In genomic region chr1:245266105-245266504, GRCh38 we compare ENCODE assay signal across 22 cellular contexts.
DNase-seq lines count a peak whose midpoint lies in the region; ATAC-seq, FAIRE-seq and TF ChIP-seq lines count a peak whose summit lies in the region.
"Had no signal": no experiment of that assay in that cellular context is flagged by ENCODE, and none has a peak within 500 bp of the region (broad histone marks: within the 10 kb centered on the region; RNA-seq: fewer than 3 reads in every experiment).

No MANE protein-coding gene starts in this region.

- H3K27me3 ChIP-seq in ACC112 (ENCODE audit: insufficient read depth, low read length), result no peaks in the 10 kb centered on the region
- peaks cover 38 to 47% of the 10 kb centered on the region in 2 experiments; a peak in 4 of 5 replicates for H3K27me3 ChIP-seq in K562 (ENCODE audit: control insufficient read depth in 2 of 2, insufficient read depth in 2 of 2, low read length in 2 of 2)
- no peaks in the 10 kb centered on the region for H3K27me3 ChIP-seq in smooth muscle cell (ENCODE audit: low read depth)

- in situ Hi-C loops in K562 (cut with MboI), result no loop called here

- intact Hi-C loops in K562 (cut with micrococcal nuclease), result no loop called here
- intact Hi-C loops in head of caudate nucleus (cut with DNase I), result no loop called here

- H3K36me3 ChIP-seq in ACC112 (ENCODE audit: insufficient read depth, low read length), result no peaks in the 10 kb centered on the region
- no peaks in the 10 kb centered on the region for H3K36me3 ChIP-seq in K562 (ENCODE audit: control insufficient read depth, insufficient read depth, low read length)
- no peaks in the 10 kb centered on the region for H3K36me3 ChIP-seq in smooth muscle cell (ENCODE audit: low read depth)
- H3K36me3 ChIP-seq: BLaER1 treated with 17β-estradiol and CSF1 and Interleukin-3, amounts not matched to agents 10 nM and 100 nM had no signal

- H3K4me2 ChIP-seq in A549 (no peak overlapping the region), K562 (ENCODE audit: insufficient read depth, low read length) (no peak overlapping the region), smooth muscle cell (no peak overlapping the region)
- H3K4me2 ChIP-seq: BLaER1 treated with 17β-estradiol and CSF1 and Interleukin-3, amounts not matched to agents 10 nM and 100 nM had no signal

- POLR2A ChIA-PET in A549 (lab: Yijun Ruan, JAX) (no interaction called here), K562 (lab: Yijun Ruan, JAX) (no interaction called here)

- H3K27ac ChIP-seq in A549, result no peak overlapping the region
- H3K27ac ChIP-seq in ACC112 (ENCODE audit: low read depth, low read length), result no peak overlapping the region
- no peak overlapping the region for H3K27ac ChIP-seq in K562 (ENCODE audit: extremely low read depth, low read depth, low read length)
- peak overlapping the region; percentile 92 for H3K27ac ChIP-seq in smooth muscle cell (ENCODE audit: low read depth)
- H3K27ac ChIP-seq: BLaER1 treated with 17β-estradiol and CSF1 and Interleukin-3, amounts not matched to agents 10 nM and 100 nM; C4-2B had no signal

- CTCF ChIA-PET in A549 (lab: Yijun Ruan, JAX) (no interaction called here), K562 (lab: Yijun Ruan, JAX; ENCODE audit: low intra/inter-chr PET ratio) (interaction anchor here (0.7 kb wide), 1 partner anchor 9 kb away, joined by 3 read pairs; no protein-coding TSS in a partner anchor)

- no peak for ATAC-seq in A549
- no peak for ATAC-seq in K562
- no peak for ATAC-seq in HG03457 (IDR thresholded peaks at IDR 0.05; ENCODE audit: unreplicated experiment)
- ATAC-seq: CD8-positive, alpha-beta T cell had no signal

- FAIRE-seq in A549 (lab: Jason Lieb, UNC), result no peak
- FAIRE-seq in K562 (lab: Jason Lieb, UNC), result no peak
- FAIRE-seq: A204.1, D721Med, G401.6, GM12891, GM19239 had no signal

- BruUV-seq in K562 (replicated peaks; lab: Mats Ljungman, UMichigan), result no TSS peak

- no peak for TF ChIP-seq POLR2A in A549 (IDR thresholded peaks at IDR 0.05; ENCODE audit: low read length)
- no peak for TF ChIP-seq POLR2A in K562 (conservative IDR thresholded peaks at IDR 0.05)

- H3K79me2 ChIP-seq in ACC112 (ENCODE audit: control insufficient read depth, insufficient read depth, low read length, unreplicated experiment) (no peaks in the 10 kb centered on the region), K562 (ENCODE audit: control insufficient read depth, insufficient read depth, low read length) (no peaks in the 10 kb centered on the region), smooth muscle cell (ENCODE audit: low read depth) (peaks cover 34% of the 10 kb centered on the region)

- H4K20me1 ChIP-seq in K562 (replicated peaks; ENCODE audit: control insufficient read depth, insufficient read depth, low read length), result no peaks in the 10 kb centered on the region
- H4K20me1 ChIP-seq in smooth muscle cell (ENCODE audit: low read depth), result peaks cover 90% of the 10 kb centered on the region

- H3K9me1 ChIP-seq in K562 (ENCODE audit: control insufficient read depth, insufficient read depth, low read length), result no peaks in the 10 kb centered on the region

- H3K9me3 ChIP-seq in A549 (peaks cover 7% of the 10 kb centered on the region; the same call in 1 of the 3 replicates), K562 (replicated peaks; ENCODE audit: control insufficient read depth, insufficient read depth, low read depth, low read length) (no peaks in the 10 kb centered on the region), smooth muscle cell (replicated peaks; ENCODE audit: low read depth) (peaks cover 6% of the 10 kb centered on the region)

- H3K4me3 ChIP-seq in A549 (no peak overlapping the region), ACC112 (ENCODE audit: low read depth, low read length) (no peak overlapping the region), K562 (no peak overlapping the region), smooth muscle cell (no peak overlapping the region)
- H3K4me3 ChIP-seq: BLaER1 treated with 17β-estradiol and CSF1 and Interleukin-3, amounts not matched to agents 10 nM and 100 nM had no signal

- TF ChIP-seq CTCF in A549 (IDR thresholded peaks at IDR 0.05) (no peak), K562 (IDR thresholded peaks at IDR 0.05 in 2 of 3, conservative IDR thresholded peaks at IDR 0.05 in 1 of 3; ENCODE audit: insufficient read depth in 2 of 3, low read depth in 1 of 3, low read length in 3 of 3) (no peak), smooth muscle cell (IDR thresholded peaks at IDR 0.05; ENCODE audit: borderline replicate concordance, insufficient read depth, poor library complexity, severe bottlenecking) (no peak)

- peaks cover 17% of the 10 kb centered on the region for H3F3A ChIP-seq in smooth muscle cell (ENCODE audit: low read depth)

- no peaks in the 10 kb centered on the region for H3K4me1 ChIP-seq in A549
- no peaks in the 10 kb centered on the region for H3K4me1 ChIP-seq in ACC112 (ENCODE audit: control insufficient read depth, insufficient read depth, low read length, unreplicated experiment)
- no peaks in the 10 kb centered on the region for H3K4me1 ChIP-seq in K562 (replicated peaks in 1 of 2; ENCODE audit: control insufficient read depth in 2 of 2, insufficient read depth in 2 of 2, low read length in 2 of 2)
- H3K4me1 ChIP-seq in smooth muscle cell (ENCODE audit: low read depth), result peaks cover 8% of the 10 kb centered on the region

- H2AFZ ChIP-seq in ACC112 (ENCODE audit: low read length, unreplicated experiment), result peak overlapping the region; percentile 6
- H2AFZ ChIP-seq in K562 (ENCODE audit: low read depth, low read length), result no peak overlapping the region
- no peak overlapping the region for H2AFZ ChIP-seq in smooth muscle cell (ENCODE audit: low read depth)

- TF ChIP-seq EP300 in A549 (IDR thresholded peaks at IDR 0.05) (no peak), K562 (IDR thresholded peaks at IDR 0.05; ENCODE audit: low read length) (no peak)

- no peak for TF ChIP-seq RAD21 in A549 (conservative IDR thresholded peaks at IDR 0.05 in 1 of 2, IDR thresholded peaks at IDR 0.05 in 1 of 2)
- TF ChIP-seq RAD21 in K562 (CRISPR knock-in tag; conservative IDR thresholded peaks at IDR 0.05 in 1 of 2, IDR thresholded peaks at IDR 0.05 in 1 of 2), result no peak

- H3K9ac ChIP-seq in K562 (ENCODE audit: insufficient read depth in 1 of 2, low read depth in 2 of 2, low read length in 2 of 2), result no peak overlapping the region
- no peak overlapping the region for H3K9ac ChIP-seq in smooth muscle cell (ENCODE audit: low read depth)
- H3K9ac ChIP-seq: BLaER1 treated with 17β-estradiol and CSF1 and Interleukin-3, amounts not matched to agents 10 nM and 100 nM had no signal

- DNase-seq in A549 (ENCODE audit: low read depth in 1 of 2, low spot score in 1 of 2), result no peak
- DNase-seq in K562 (ENCODE audit: extremely low read depth in 1 of 4, low spot score in 3 of 4), result no peak
- no peak for DNase-seq in smooth muscle cell (lab: John Stamatoyannopoulos, UW; ENCODE audit: unreplicated experiment)
- no peak for DNase-seq in head of caudate nucleus
- no peak for DNase-seq in activated naive CD4-positive, alpha-beta T cell (lab: John Stamatoyannopoulos, UW)
- DNase-seq: 8988T; ACHN; Caco-2; Calu3; CD4-positive, alpha-beta T cell; CD8-positive, alpha-beta T cell; DMS79 treated with DMSO at 0.1 percent for 48 hours; GF-D8 had no signal

TF ChIP-seq in A549, 52 proteins besides CTCF, POLR2A, EP300 and RAD21:
- TF ChIP-seq TP53 (CRISPR knock-in tag; IDR thresholded peaks at IDR 0.05) (no peak), RFX5 (IDR thresholded peaks at IDR 0.05) (no peak), MAFK (IDR thresholded peaks at IDR 0.05; ENCODE audit: partially characterized antibody) (peak; percentile 43), MYC (IDR thresholded peaks at IDR 0.05; ENCODE audit: borderline replicate concordance, low read length) (no peak), RNF2 (IDR thresholded peaks at IDR 0.05; ENCODE audit: borderline replicate concordance, low read depth) (no peak), KDM5A (IDR thresholded peaks at IDR 0.05) (no peak)

TF ChIP-seq in K562, 482 proteins besides CTCF, POLR2A, EP300 and RAD21:
- TF ChIP-seq ZNF146 (CRISPR knock-in tag; IDR thresholded peaks at IDR 0.05; ENCODE audit: unreplicated experiment) (no peak), ZNF316 (IDR thresholded peaks at IDR 0.05) (peak; percentile 51; the same call in 1 of the 2 replicates), SMC3 (conservative IDR thresholded peaks at IDR 0.05; ENCODE audit: insufficient read depth, low read depth, low read length) (no peak)

Comparison
In these comparisons a context has a peak if more than half of its experiments do, and no peak if none do; other contexts are left out.
1. Of the 35 proteins assayed by ChIP-seq in both K562 and A549: peak only in K562: none; only in A549: MAFK; in both: none; in neither: 34.